ENCODE assay signal across 8 cellular contexts in the genomic region with DNA sequence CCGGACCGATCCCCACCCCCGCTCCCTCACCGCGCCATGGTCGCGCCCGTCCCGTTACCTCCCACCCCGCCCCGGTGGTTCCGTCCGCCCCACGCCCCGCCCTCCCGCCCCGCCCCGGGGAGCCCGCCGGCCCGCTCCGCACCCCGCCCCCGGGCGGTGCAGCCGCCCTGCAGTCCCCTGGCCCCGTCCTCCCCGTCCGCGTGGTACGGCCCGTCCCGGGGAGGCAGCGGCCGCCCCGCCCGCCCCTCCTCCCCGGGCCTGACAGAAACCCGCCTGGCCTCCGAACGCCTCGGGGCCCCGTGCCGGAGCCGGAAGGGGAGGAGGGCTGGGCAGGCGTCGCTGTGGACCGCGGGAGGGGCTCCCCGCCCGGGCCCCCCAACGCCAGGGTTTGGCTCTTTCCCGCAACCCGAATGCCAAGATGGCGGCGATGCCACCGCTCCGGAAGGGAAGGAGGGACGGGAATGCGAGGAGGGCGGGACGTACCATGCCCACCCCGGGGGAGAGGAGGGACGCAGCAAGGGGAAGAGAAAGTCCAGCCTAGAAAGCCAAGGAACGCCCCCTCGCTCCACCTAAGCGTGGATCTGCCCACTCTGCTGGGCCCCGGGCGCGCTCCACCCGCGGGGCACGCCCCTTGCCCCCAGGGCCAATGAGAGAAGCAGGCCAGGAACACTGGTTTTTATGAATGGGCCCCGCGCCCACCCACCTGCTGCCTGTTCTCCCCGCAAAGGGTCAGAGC. TPM values are rescaled to one million over a fixed set of nuclear protein-coding genes. Genes with fewer than 3 reads are reported as not detected.
DNase-seq lines count a peak whose midpoint lies in the region; ATAC-seq and TF ChIP-seq lines count a peak whose summit lies in the region.

Gene PIP4K2B, minus strand, starts transcription at position 56 of the 736 bp plus-strand sequence. CDS start 132 bp downstream, outside the sequence.

- peak within 1 kb of the TSS; percentile 65 for H3K18ac ChIP-seq in H9 (ENCODE audit: insufficient read length, low read depth, low read length)

- no peak within 1 kb of the TSS for H3K23ac ChIP-seq in H9 (ENCODE audit: insufficient read length, low read depth, low read length)

- no peaks in the 10 kb centered on the region; the same call in 1 of the 2 replicates for H3K4me1 ChIP-seq in H9 (ENCODE audit: insufficient read depth, low read length)

- no peak within 1 kb of the TSS for H2BK5ac ChIP-seq in H9 (ENCODE audit: insufficient read length, low read length)

- no peak within 1 kb of the TSS for H3K27ac ChIP-seq in H9 (ENCODE audit: insufficient read length, low read depth, low read length)

- H2AK5ac ChIP-seq in H9 (ENCODE audit: insufficient read length, low read length) = no peak within 1 kb of the TSS

- H3K4ac ChIP-seq in H9 (ENCODE audit: low read depth, low read length) = no peak within 1 kb of the TSS

- H3K4me2 ChIP-seq in H9 (ENCODE audit: insufficient read depth, insufficient read length, low read length) = peak within 1 kb of the TSS; percentile 90

- H4K20me1 ChIP-seq in H9 (ENCODE audit: control insufficient read depth, insufficient read depth, insufficient read length) = no peaks in the 10 kb centered on the region

- WGBS in H9 (ENCODE audit: extremely low coverage, insufficient read length, low lambda C conversion rate) = no CpG with 5 or more reads among the region's 76 CpGs

- ATAC-seq in natural killer cell treated with Interleukin-12 subunit alpha and Interleukin-12 subunit beta and Interleukin-15 and Interleukin-18, amount 100 ng/mL, for 72 hours = peak; percentile 92 to 93

- H3T11ph ChIP-seq in H9 (ENCODE audit: low read length) = no peak within 1 kb of the TSS

- H3K9me3 ChIP-seq in H9 (ENCODE audit: control insufficient read depth, low read depth, low read length) (no peaks in the 10 kb centered on the region), MG63 (no peaks in the 10 kb centered on the region)

- peaks cover 5% of the 10 kb centered on the region for H3K23me2 ChIP-seq in H9 (ENCODE audit: insufficient read length, low read depth, low read length, poor library complexity, severe bottlenecking)

- no peak within 1 kb of the TSS for H2BK15ac ChIP-seq in H9 (ENCODE audit: low read depth, low read length)

- no peak within 1 kb of the TSS for H4K5ac ChIP-seq in H9 (ENCODE audit: insufficient read length, low read depth, low read length)

- no peak within 1 kb of the TSS for H2BK12ac ChIP-seq in H9 (ENCODE audit: insufficient read length, low read depth, low read length)

- no peak within 1 kb of the TSS for H2BK20ac ChIP-seq in H9 (ENCODE audit: low read depth, low read length, poor library complexity, severe bottlenecking)

- peaks cover 25 to 28% of the 10 kb centered on the region in 2 experiments for H3K4me1 Mint-ChIP-seq in H9
- H3K4me1 Mint-ChIP-seq in natural killer cell treated with Interleukin-12 subunit alpha and Interleukin-12 subunit beta and Interleukin-15 and Interleukin-18, amount 100 ng/mL, for 72 hours (ENCODE audit: low read depth in 2 of 2) = peaks cover 30 to 34% of the 10 kb centered on the region in 2 donors

- H2BK120ac ChIP-seq in H9 (ENCODE audit: low read depth, low read length, poor library complexity, severe bottlenecking) = no peak within 1 kb of the TSS

- H3K4me3 ChIP-seq in MG63 (peak within 1 kb of the TSS; percentile 85), fibroblast of pulmonary artery (replicated peaks; ENCODE audit: low read depth, low read length) (peak within 1 kb of the TSS; percentile 80)

- H3K36me3 Mint-ChIP-seq in H9 (ENCODE audit: insufficient read depth in 1 of 3, low read depth in 3 of 3) = peaks cover 23 to 55% (median 40%) of the 10 kb centered on the region in 3 experiments
- H3K36me3 Mint-ChIP-seq in natural killer cell treated with Interleukin-12 subunit alpha and Interleukin-12 subunit beta and Interleukin-15 and Interleukin-18, amount 100 ng/mL, for 72 hours = peaks cover 21% of the 10 kb centered on the region

- H3K4me3 Mint-ChIP-seq in H9 = peak within 1 kb of the TSS; percentile 98 to 99
- H3K4me3 Mint-ChIP-seq in natural killer cell treated with Interleukin-12 subunit alpha and Interleukin-12 subunit beta and Interleukin-15 and Interleukin-18, amount 100 ng/mL, for 72 hours = peak within 1 kb of the TSS; percentile 91

- H3K9ac ChIP-seq in H9 (ENCODE audit: extremely low read depth, insufficient read length, low read length) = peak within 1 kb of the TSS; percentile 67

- peak within 1 kb of the TSS; percentile 88 to 95 (median 95) for H3K27ac Mint-ChIP-seq in H9
- peak within 1 kb of the TSS; percentile 82 to 95 for H3K27ac Mint-ChIP-seq in natural killer cell treated with Interleukin-12 subunit alpha and Interleukin-12 subunit beta and Interleukin-15 and Interleukin-18, amount 100 ng/mL, for 72 hours

- H3K36me3 ChIP-seq in MG63 = peaks cover 53% of the 10 kb centered on the region

- DNase-seq in ELR (ENCODE audit: low read depth) = peak; percentile 99
- DNase-seq in H9 = peak; percentile 99
- DNase-seq in MG63 = peak; percentile 99
- DNase-seq in SHP77 (lab: John Stamatoyannopoulos, UW) = peak; percentile 95 to 98
- peak; percentile 82 for DNase-seq in activated effector memory CD4-positive, alpha-beta T cell treated with Interleukin-2 at 50 U/mL for 16 hours
- DNase-seq in fibroblast of pulmonary artery (ENCODE audit: low read depth) = peak; percentile 99
- peak; percentile 94 for DNase-seq in natural killer cell treated with Interleukin-12 subunit alpha and Interleukin-12 subunit beta and Interleukin-15 and Interleukin-18, amount 100 ng/mL, for 72 hours (ENCODE audit: low spot score)
- peak; percentile 88 for DNase-seq in stimulated activated naive CD4-positive, alpha-beta T cell treated with Interleukin-2 at 50 U/mL for 16 hours (lab: John Stamatoyannopoulos, UW)

- H3K27me3 ChIP-seq in H9 (ENCODE audit: insufficient read depth, low read length) (no peaks in the 10 kb centered on the region), MG63 (no peaks in the 10 kb centered on the region)

- H4K8ac ChIP-seq in H9 (replicated peaks; ENCODE audit: insufficient read length, low read depth, low read length) = no peak within 1 kb of the TSS

- H3K14ac ChIP-seq in H9 (ENCODE audit: insufficient read depth, low read length) = peak within 1 kb of the TSS; percentile 82

- H3K56ac ChIP-seq in H9 (ENCODE audit: insufficient read length, low read depth, low read length) = no peak within 1 kb of the TSS

- H3K27me3 Mint-ChIP-seq in H9 (ENCODE audit: low read depth) = no peaks in the 10 kb centered on the region
- no peaks in the 10 kb centered on the region for H3K27me3 Mint-ChIP-seq in natural killer cell treated with Interleukin-12 subunit alpha and Interleukin-12 subunit beta and Interleukin-15 and Interleukin-18, amount 100 ng/mL, for 72 hours

- no peak within 1 kb of the TSS for H4K91ac ChIP-seq in H9 (ENCODE audit: insufficient read length, low read depth, low read length)

- TF ChIP-seq CTCF in H9 (conservative IDR thresholded peaks at IDR 0.05) = no peak
- TF ChIP-seq CTCF in fibroblast of pulmonary artery (IDR thresholded peaks at IDR 0.05; ENCODE audit: low read length, missing control alignments) = no peak

- no peaks in the 10 kb centered on the region for H3K79me1 ChIP-seq in H9 (ENCODE audit: insufficient read depth, low read depth, low read length, poor library complexity, severe bottlenecking)

- H2AFZ ChIP-seq in H9 (ENCODE audit: low read length) = no peak within 1 kb of the TSS

- H3K79me2 ChIP-seq in H9 (ENCODE audit: insufficient read depth, low read length) = peaks cover 26% of the 10 kb centered on the region; the same call in 1 of the 2 replicates

- H3K9me3 Mint-ChIP-seq in H9 = peaks cover 0 to 3% of the 10 kb centered on the region in 2 experiments; a peak in 1 of 5 replicates
- H3K9me3 Mint-ChIP-seq in natural killer cell treated with Interleukin-12 subunit alpha and Interleukin-12 subunit beta and Interleukin-15 and Interleukin-18, amount 100 ng/mL, for 72 hours = no peaks in the 10 kb centered on the region

RNA-seq across cellular contexts. Expression of gene PIP4K2B, which starts in this region (rescaled TPM):
- total RNA-seq in H9 (2021) = 61.9 and 62.9 TPM in 2 replicates
- 49.1 and 73.8 TPM in 2 replicates for total RNA-seq in MG63 (2014; rRNA removed; shearing (Covaris generic); ENCODE audit: low replicate concordance)
- total RNA-seq in natural killer cell treated with Interleukin-12 subunit alpha and Interleukin-12 subunit beta and Interleukin-15 and Interleukin-18, amount 100 ng/mL, for 72 hours = 10 to 100 TPM; 25.4 to 33.2 TPM
